8 cellular contexts compared by ENCODE assay signal in genomic region chr2:47904903-47905453, GRCh38. TPM values are rescaled to one million over a fixed set of nuclear protein-coding genes. Genes with fewer than 3 reads are reported as not detected.
DNase-seq lines count a peak whose midpoint lies in the region; ATAC-seq and TF ChIP-seq lines count a peak whose summit lies in the region.

No MANE protein-coding gene starts in this region.

- H3K4me3 Mint-ChIP-seq in activated CD4-positive, alpha-beta memory T cell treated with anti-CD3 and anti-CD28 coated beads for 36 hours, result peak overlapping the region; percentile 93

- no peaks in the 10 kb centered on the region for H3K9me3 ChIP-seq in muscle layer of colon (ENCODE audit: low read length)
- no peaks in the 10 kb centered on the region for H3K9me3 ChIP-seq in upper lobe of right lung

- peak overlapping the region; percentile 96 for H3K9ac ChIP-seq in muscle layer of colon (ENCODE audit: low read length)

- DNase-seq in NK-92 treated with Interleukin-12 subunit alpha and Interleukin-12 subunit beta, amount 100 ng/mL, for 24 hours (lab: John Stamatoyannopoulos, UW), result peak; percentile 23
- DNase-seq in NK-92 (lab: John Stamatoyannopoulos, UW; ENCODE audit: unreplicated experiment) (no peak), HL-60 (ENCODE audit: low read depth in 1 of 2, low spot score in 1 of 2) (peak in 1 of 2 experiments; percentile 25), epithelial cell of esophagus (ENCODE audit: low read depth) (peak; percentile 15), upper lobe of right lung (peak; percentile 76), SW 1271 (lab: John Stamatoyannopoulos, UW) (no peak)
- peak; percentile 50 for DNase-seq in activated CD4-positive, alpha-beta memory T cell treated with anti-CD3 and anti-CD28 coated beads for 36 hours

- H3K36me3 ChIP-seq in muscle layer of colon (ENCODE audit: insufficient read depth, low read length) (no peaks in the 10 kb centered on the region), upper lobe of right lung (no peaks in the 10 kb centered on the region)

- H3K27ac Mint-ChIP-seq in activated CD4-positive, alpha-beta memory T cell treated with anti-CD3 and anti-CD28 coated beads for 36 hours, result peak overlapping the region; percentile 90

- peak overlapping the region; percentile 91 for H3K27ac ChIP-seq in HL-60 (replicated peaks)
- H3K27ac ChIP-seq in muscle layer of colon (ENCODE audit: low read depth, low read length), result peak overlapping the region; percentile 96
- peak overlapping the region; percentile 99 for H3K27ac ChIP-seq in upper lobe of right lung

- H3K4me1 Mint-ChIP-seq in activated CD4-positive, alpha-beta memory T cell treated with anti-CD3 and anti-CD28 coated beads for 36 hours (ENCODE audit: low read depth), result peaks cover 44% of the 10 kb centered on the region

- H3K4me1 ChIP-seq in muscle layer of colon (ENCODE audit: insufficient read depth, low read length) (peaks cover 10% of the 10 kb centered on the region), upper lobe of right lung (peaks cover 16% of the 10 kb centered on the region)

- POLR2A ChIA-PET in activated CD4-positive, alpha-beta memory T cell treated with anti-CD3 and anti-CD28 coated beads for 36 hours (lab: Charles Lee), result no interaction called here

- intact Hi-C loops in activated CD4-positive, alpha-beta memory T cell treated with anti-CD3 and anti-CD28 coated beads for 36 hours (cut with micrococcal nuclease), result no loop called here
- intact Hi-C loops in upper lobe of right lung (cut with DNase I), result loop anchor here (10.0 kb wide), 1 partner anchor 50 kb away; no protein-coding TSS in a partner anchor

- peaks cover 8% of the 10 kb centered on the region for H3K36me3 Mint-ChIP-seq in activated CD4-positive, alpha-beta memory T cell treated with anti-CD3 and anti-CD28 coated beads for 36 hours

- peak overlapping the region; percentile 82 for H3K4me3 ChIP-seq in HL-60 (replicated peaks; ENCODE audit: insufficient read depth, low read length)
- peak overlapping the region; percentile 74 for H3K4me3 ChIP-seq in epithelial cell of esophagus (ENCODE audit: low read length)
- H3K4me3 ChIP-seq in muscle layer of colon (ENCODE audit: low read depth in 1 of 2, low read length in 2 of 2), result peak overlapping the region; percentile 83 to 92
- H3K4me3 ChIP-seq in upper lobe of right lung, result peak overlapping the region; percentile 82

- TF ChIP-seq CTCF in HL-60 (IDR thresholded peaks at IDR 0.05; ENCODE audit: insufficient read depth, low read length) (no peak), epithelial cell of esophagus (IDR thresholded peaks at IDR 0.05; ENCODE audit: insufficient read depth, low read depth, low read length, missing control alignments) (no peak), upper lobe of right lung (IDR thresholded peaks at IDR 0.05) (no peak)

- H3K9me3 Mint-ChIP-seq in activated CD4-positive, alpha-beta memory T cell treated with anti-CD3 and anti-CD28 coated beads for 36 hours, result no peaks in the 10 kb centered on the region

- CTCF ChIA-PET in activated CD4-positive, alpha-beta memory T cell treated with anti-CD3 and anti-CD28 coated beads for 36 hours (lab: Charles Lee), result no interaction called here

- no peak for ATAC-seq in upper lobe of right lung

- H3K27me3 Mint-ChIP-seq in activated CD4-positive, alpha-beta memory T cell treated with anti-CD3 and anti-CD28 coated beads for 36 hours, result no peaks in the 10 kb centered on the region

- H3K27me3 ChIP-seq in HL-60 (ENCODE audit: insufficient read depth, poor library complexity, severe bottlenecking) (no peaks in the 10 kb centered on the region), muscle layer of colon (ENCODE audit: control insufficient read depth in 1 of 2, insufficient read depth in 2 of 2, low read length in 2 of 2) (no peaks in the 10 kb centered on the region), upper lobe of right lung (no peaks in the 10 kb centered on the region)

RNA-seq across cellular contexts. Expression of gene FBXO11, which starts 1.3 kb away (rescaled TPM):
- total RNA-seq in activated CD4-positive, alpha-beta memory T cell treated with anti-CD3 and anti-CD28 coated beads for 36 hours, result 10 to 100 TPM; 38.2 to 41.1 TPM
- total RNA-seq in upper lobe of right lung, result 69.3 TPM

Comparison
In these comparisons a context has a peak if more than half of its experiments do, and no peak if none do; other contexts are left out.
1. DNase-seq: peak in NK-92 treated with Interleukin-12 subunit alpha and Interleukin-12 subunit beta, amount 100 ng/mL, for 24 hours (single experiment), activated CD4-positive, alpha-beta memory T cell treated with anti-CD3 and anti-CD28 coated beads for 36 hours (single experiment), epithelial cell of esophagus (single experiment) and upper lobe of right lung (single experiment); none in NK-92 (single experiment) and SW 1271 (0 of 2).
2. Peak in every context shown above with its lines, with median percentiles within 50 percentile points of each other: H3K27ac ChIP-seq and H3K4me3 ChIP-seq.